In genomic region chr15:85875756-85876155, GRCh38 we compare ENCODE assay signal across 25 cellular contexts.
"Had no signal": no experiment of that assay in that cellular context is flagged by ENCODE, and none has a peak within 500 bp of the region (broad histone marks: within the 10 kb centered on the region; RNA-seq: fewer than 3 reads in every experiment).

No MANE protein-coding gene starts in this region.

- H3K4me1 ChIP-seq: colonic mucosa, esophagus muscularis mucosa, foreskin keratinocyte, gastrocnemius medialis, gastroesophageal sphincter, heart left ventricle, heart right ventricle had no signal

- H3K27ac Mint-ChIP-seq: dendritic cell treated with granulocyte-macrophage colony-stimulating factor and Interleukin-4, amounts not matched to agents 40 ng/mL and 50 ng/mL, for 4 days; effector memory CD8-positive, alpha-beta T cell; endodermal cell had no signal

- H3K27me3 ChIP-seq: colonic mucosa, foreskin keratinocyte had no signal

- H3K36me3 ChIP-seq: colonic mucosa, esophagus muscularis mucosa, esophagus squamous epithelium, gastrocnemius medialis, gastroesophageal sphincter, heart left ventricle, heart right ventricle had no signal

- H3K27ac ChIP-seq: colonic mucosa, coronary artery, dorsolateral prefrontal cortex, epithelial cell of prostate, esophagus muscularis mucosa, esophagus squamous epithelium, foreskin keratinocyte, gastrocnemius medialis, gastroesophageal sphincter, heart left ventricle, heart right ventricle had no signal

- DNase-seq: colonic mucosa; cortex of kidney; dermis blood vessel endothelial cell; dorsolateral prefrontal cortex; effector CD4-positive, alpha-beta T cell; effector CD8-positive, alpha-beta T cell; effector memory CD4-positive, alpha-beta T cell; effector memory CD8-positive, alpha-beta T cell; endodermal cell; erythroblast; esophagus squamous epithelium; foreskin fibroblast; foreskin keratinocyte; foreskin melanocyte; gastrocnemius medialis; glutamatergic neuron; head of caudate nucleus; heart left ventricle; heart right ventricle had no signal

- H3K4me3 Mint-ChIP-seq: dendritic cell treated with granulocyte-macrophage colony-stimulating factor and Interleukin-4, amounts not matched to agents 40 ng/mL and 50 ng/mL, for 4 days; effector memory CD8-positive, alpha-beta T cell; endodermal cell had no signal

- ATAC-seq: effector memory CD8-positive, alpha-beta T cell; esophagus mucosa; foreskin keratinocyte; gastrocnemius medialis; gastroesophageal sphincter; heart left ventricle; heart right ventricle had no signal

- H3K4me1 Mint-ChIP-seq: endodermal cell had no signal

- H3K9me3 Mint-ChIP-seq: dendritic cell treated with granulocyte-macrophage colony-stimulating factor and Interleukin-4, amounts not matched to agents 40 ng/mL and 50 ng/mL, for 4 days; effector memory CD8-positive, alpha-beta T cell; endodermal cell had no signal

- H3K4me3 ChIP-seq: colonic mucosa, coronary artery, dorsolateral prefrontal cortex, esophagus muscularis mucosa, esophagus squamous epithelium, gastrocnemius medialis, gastroesophageal sphincter, heart left ventricle, heart right ventricle had no signal

- H3K9me3 ChIP-seq: colonic mucosa, esophagus muscularis mucosa, esophagus squamous epithelium, gastrocnemius medialis, gastroesophageal sphincter, heart left ventricle, heart right ventricle had no signal
